22 cellular contexts compared by ENCODE assay signal in the genomic region with DNA sequence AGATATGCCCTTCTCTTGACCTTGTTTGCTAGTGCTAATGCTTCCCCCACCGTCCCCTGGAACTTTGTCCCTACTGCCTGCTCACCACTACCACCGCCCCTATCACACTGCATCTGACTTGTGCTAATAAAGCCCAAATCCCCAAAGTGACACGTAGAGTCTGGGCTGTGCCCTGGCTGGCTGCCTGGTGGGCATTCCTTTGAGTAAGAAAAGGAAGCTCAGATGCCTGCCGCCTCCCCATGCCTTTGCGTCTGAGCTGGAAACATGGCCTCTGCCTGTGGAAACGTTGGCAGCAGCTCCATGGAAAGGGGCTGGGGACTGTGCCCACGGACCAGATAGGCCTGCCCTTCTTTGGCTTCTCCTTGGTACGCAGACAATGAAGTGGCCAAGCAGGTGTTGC.
"Had no signal": no experiment of that assay in that cellular context is flagged by ENCODE, and none has a peak within 500 bp of the region (broad histone marks: within the 10 kb centered on the region; RNA-seq: fewer than 3 reads in every experiment).

No MANE protein-coding gene starts in this region.

- H3K4me1 ChIP-seq: esophagus squamous epithelium, left ventricle myocardium inferior, lower lobe of right lung, right lobe of liver, spleen, tibial nerve had no signal

- H3K9me3 ChIP-seq: esophagus squamous epithelium, left ventricle myocardium inferior, lower lobe of right lung, right lobe of liver, spleen, tibial nerve had no signal

- H3K4me3 ChIP-seq: esophagus squamous epithelium, left ventricle myocardium inferior, lower lobe of right lung, right lobe of liver, spleen, tibial nerve had no signal

- H3K36me3 Mint-ChIP-seq: immature natural killer cell; naive thymus-derived CD8-positive, alpha-beta T cell; stimulated activated memory B cell treated with anti-CD40 and anti-IgM and Interleukin-4, amounts not matched to agents 10 μg/mL and 1 μg/mL and 100 μg/mL, for 72 hours had no signal

- H3K9me3 Mint-ChIP-seq: central memory CD8-positive, alpha-beta T cell; dendritic cell treated with granulocyte-macrophage colony-stimulating factor and Interleukin-4, amounts not matched to agents 40 ng/mL and 50 ng/mL, for 4 days; effector memory CD8-positive, alpha-beta T cell; immature natural killer cell; naive thymus-derived CD8-positive, alpha-beta T cell; stimulated activated memory B cell treated with anti-CD40 and anti-IgM and Interleukin-4, amounts not matched to agents 10 μg/mL and 1 μg/mL and 100 μg/mL, for 72 hours; stimulated activated naive CD8-positive, alpha-beta T cell treated with anti-CD3 and anti-CD28 coated beads, Interleukin-15, Interleukin-2, amounts not matched to agents 100 ng/mL and 50 ng/mL, for 24 hours had no signal

- H3K27me3 Mint-ChIP-seq: stimulated activated naive CD8-positive, alpha-beta T cell treated with anti-CD3 and anti-CD28 coated beads, Interleukin-15, Interleukin-2, amounts not matched to agents 100 ng/mL and 50 ng/mL, for 24 hours had no signal

- H3K27ac ChIP-seq: epithelial cell of prostate, esophagus squamous epithelium, left ventricle myocardium inferior, lower lobe of right lung, right lobe of liver, spleen, tibial nerve had no signal

- H3K4me1 Mint-ChIP-seq: central memory CD8-positive, alpha-beta T cell; immature natural killer cell; naive thymus-derived CD8-positive, alpha-beta T cell; stimulated activated memory B cell treated with anti-CD40 and anti-IgM and Interleukin-4, amounts not matched to agents 10 μg/mL and 1 μg/mL and 100 μg/mL, for 72 hours had no signal

- H3K27ac Mint-ChIP-seq: dendritic cell treated with granulocyte-macrophage colony-stimulating factor and Interleukin-4, amounts not matched to agents 40 ng/mL and 50 ng/mL, for 4 days; effector memory CD8-positive, alpha-beta T cell; immature natural killer cell; naive thymus-derived CD8-positive, alpha-beta T cell; stimulated activated memory B cell treated with anti-CD40 and anti-IgM and Interleukin-4, amounts not matched to agents 10 μg/mL and 1 μg/mL and 100 μg/mL, for 72 hours; stimulated activated naive CD8-positive, alpha-beta T cell treated with anti-CD3 and anti-CD28 coated beads, Interleukin-15, Interleukin-2, amounts not matched to agents 100 ng/mL and 50 ng/mL, for 24 hours had no signal

- H3K4me3 Mint-ChIP-seq: central memory CD8-positive, alpha-beta T cell; dendritic cell treated with granulocyte-macrophage colony-stimulating factor and Interleukin-4, amounts not matched to agents 40 ng/mL and 50 ng/mL, for 4 days; effector memory CD8-positive, alpha-beta T cell; immature natural killer cell; naive thymus-derived CD8-positive, alpha-beta T cell; stimulated activated memory B cell treated with anti-CD40 and anti-IgM and Interleukin-4, amounts not matched to agents 10 μg/mL and 1 μg/mL and 100 μg/mL, for 72 hours; stimulated activated naive CD8-positive, alpha-beta T cell treated with anti-CD3 and anti-CD28 coated beads, Interleukin-15, Interleukin-2, amounts not matched to agents 100 ng/mL and 50 ng/mL, for 24 hours had no signal

- ATAC-seq: effector memory CD8-positive, alpha-beta T cell; left cardiac atrium; lower lobe of right lung; naive thymus-derived CD8-positive, alpha-beta T cell; right lobe of liver; stimulated activated memory B cell treated with anti-CD40 and anti-IgM and Interleukin-4, amounts not matched to agents 10 μg/mL and 1 μg/mL and 100 μg/mL, for 72 hours had no signal

- DNase-seq: effector memory CD8-positive, alpha-beta T cell; esophagus squamous epithelium; foreskin fibroblast; immature natural killer cell; kidney; left cardiac atrium; left ventricle myocardium inferior; lower lobe of right lung; mesenchymal stem cell; naive thymus-derived CD8-positive, alpha-beta T cell; posterior cingulate gyrus; right lobe of liver; spleen; stimulated activated CD4-positive, alpha-beta T cell treated with anti-CD3 and anti-CD28 coated beads, Interleukin-15, amount 100 ng/mL, for 24 hours; stimulated activated CD4-positive, alpha-beta T cell treated with anti-CD3 and anti-CD28 coated beads, Interleukin-1b, Interleukin-23, amount 100 ng/mL, for 48 hours; stimulated activated CD4-positive, alpha-beta T cell treated with anti-CD3 and anti-CD28 coated beads, Interleukin-4, amount 100 ng/mL, for 24 hours had no signal

- H3K36me3 ChIP-seq: esophagus squamous epithelium, left ventricle myocardium inferior, lower lobe of right lung, right lobe of liver, spleen, tibial nerve had no signal

- H3K27me3 ChIP-seq: esophagus squamous epithelium, right lobe of liver, spleen, tibial nerve had no signal
